ENCODE assay signal across 9 cellular contexts in the genomic region with DNA sequence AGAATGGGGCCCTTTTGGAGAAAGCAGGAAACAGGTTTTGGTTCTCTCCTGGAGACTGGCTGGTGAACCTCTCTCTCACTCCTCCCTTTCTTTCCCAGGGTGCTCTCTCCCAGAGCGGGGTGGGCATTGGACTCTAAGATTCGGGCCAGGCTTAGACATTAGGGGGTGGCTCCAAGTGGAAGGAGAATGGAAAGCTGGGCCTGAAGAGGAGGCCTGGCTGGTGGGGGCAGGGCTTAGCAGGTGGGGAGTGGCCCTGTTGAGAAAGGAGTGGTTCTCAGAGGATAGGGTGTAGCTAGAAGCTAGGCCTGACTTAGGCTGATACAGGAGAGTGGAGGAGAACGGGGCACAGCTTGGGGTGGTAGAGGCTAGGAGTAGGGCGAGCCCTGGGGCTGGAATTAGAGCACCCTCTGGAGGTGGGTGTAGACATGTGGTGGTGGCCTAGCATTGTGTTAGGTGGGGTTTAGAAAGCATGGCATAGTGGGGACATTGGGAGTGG. TPM values are rescaled to one million over a fixed set of nuclear protein-coding genes. Genes with fewer than 3 reads are reported as not detected.
DNase-seq lines count a peak whose midpoint lies in the region; ATAC-seq, FAIRE-seq and TF ChIP-seq lines count a peak whose summit lies in the region.
"Had no signal": no experiment of that assay in that cellular context is flagged by ENCODE, and none has a peak within 500 bp of the region (broad histone marks: within the 10 kb centered on the region; RNA-seq: fewer than 3 reads in every experiment).

No MANE protein-coding gene starts in this region.

- H3K4me1 Mint-ChIP-seq in activated CD4-positive, alpha-beta T cell treated with anti-CD3 and anti-CD28 coated beads for 36 hours, result peaks cover 18% of the 10 kb centered on the region
- peaks cover 20 to 56% of the 10 kb centered on the region in 2 donors for H3K4me1 Mint-ChIP-seq in stimulated activated naive B cell treated with anti-CD40 and anti-IgM and Interleukin-4, amounts not matched to agents 10 μg/mL and 1 μg/mL and 100 μg/mL, for 72 hours
- H3K4me1 Mint-ChIP-seq in progenitor cell of endocrine pancreas (ENCODE audit: low read depth), result no peaks in the 10 kb centered on the region

- TF ChIP-seq EP300 in gastroesophageal sphincter (IDR thresholded peaks at IDR 0.05), result no peak

- no peaks in the 10 kb centered on the region for H3K27me3 ChIP-seq in gastroesophageal sphincter

- H3K9me3 Mint-ChIP-seq in activated CD4-positive, alpha-beta T cell treated with anti-CD3 and anti-CD28 coated beads for 36 hours (ENCODE audit: low read depth), result no peaks in the 10 kb centered on the region
- H3K9me3 Mint-ChIP-seq in stimulated activated naive B cell treated with anti-CD40 and anti-IgM and Interleukin-4, amounts not matched to agents 10 μg/mL and 1 μg/mL and 100 μg/mL, for 72 hours, result peaks cover 0 to 7% of the 10 kb centered on the region in 2 donors
- peaks cover 13% of the 10 kb centered on the region for H3K9me3 Mint-ChIP-seq in progenitor cell of endocrine pancreas (ENCODE audit: low read depth)

- DNase-seq in activated CD4-positive, alpha-beta T cell treated with anti-CD3 and anti-CD28 coated beads for 36 hours, result no peak
- DNase-seq in activated CD4-positive, alpha-beta T cell treated with anti-CD3 and anti-CD28 coated beads for 1 hour, result no peak
- peak; percentile 56 for DNase-seq in UCSD-AML1 (lab: John Stamatoyannopoulos, UW; ENCODE audit: unreplicated experiment)
- no peak for DNase-seq in stimulated activated naive B cell treated with anti-CD40 and anti-IgM and Interleukin-4, amounts not matched to agents 10 μg/mL and 1 μg/mL and 100 μg/mL, for 72 hours
- no peak for DNase-seq in HTR-8/SVneo (ENCODE audit: insufficient read length, low spot score)
- DNase-seq in progenitor cell of endocrine pancreas (ENCODE audit: low spot score, unreplicated experiment), result no peak
- DNase-seq: activated gamma-delta T cell treated with Interleukin-2 at 50 U/mL for 16 hours had no signal

- ATAC-seq in activated CD4-positive, alpha-beta T cell treated with anti-CD3 and anti-CD28 coated beads for 36 hours, result peak; percentile 47
- ATAC-seq in gastroesophageal sphincter (peak; percentile 6), HG03565 (IDR thresholded peaks at IDR 0.05; ENCODE audit: unreplicated experiment) (no peak)
- ATAC-seq in stimulated activated naive B cell treated with anti-CD40 and anti-IgM and Interleukin-4, amounts not matched to agents 10 μg/mL and 1 μg/mL and 100 μg/mL, for 72 hours (replicated peaks), result peak; percentile 10 to 21

- peaks cover 0 to 64% of the 10 kb centered on the region in 2 donors for H3K36me3 ChIP-seq in gastroesophageal sphincter

- intact Hi-C loops in activated CD4-positive, alpha-beta T cell treated with anti-CD3 and anti-CD28 coated beads for 36 hours (cut with DNase I, micrococcal nuclease), result loop anchor here in 1 of 2 experiments (10.0 kb wide), 1 partner anchor 603 kb away; a partner anchor contains a TSS

- POLR2A ChIA-PET in activated CD4-positive, alpha-beta T cell treated with anti-CD3 and anti-CD28 coated beads for 36 hours (lab: Charles Lee), result no interaction called here

- no peak for FAIRE-seq in HTR-8/SVneo (lab: Jason Lieb, UNC)

- H3K27me3 Mint-ChIP-seq in activated CD4-positive, alpha-beta T cell treated with anti-CD3 and anti-CD28 coated beads for 36 hours, result no peaks in the 10 kb centered on the region
- H3K27me3 Mint-ChIP-seq in stimulated activated naive B cell treated with anti-CD40 and anti-IgM and Interleukin-4, amounts not matched to agents 10 μg/mL and 1 μg/mL and 100 μg/mL, for 72 hours, result no peaks in the 10 kb centered on the region
- H3K27me3 Mint-ChIP-seq in progenitor cell of endocrine pancreas, result peaks cover 10% of the 10 kb centered on the region

- H3K4me3 ChIP-seq in gastroesophageal sphincter, result no peak overlapping the region

- no peak overlapping the region for H3K4me3 Mint-ChIP-seq in activated CD4-positive, alpha-beta T cell treated with anti-CD3 and anti-CD28 coated beads for 36 hours
- no peak overlapping the region for H3K4me3 Mint-ChIP-seq in stimulated activated naive B cell treated with anti-CD40 and anti-IgM and Interleukin-4, amounts not matched to agents 10 μg/mL and 1 μg/mL and 100 μg/mL, for 72 hours
- H3K4me3 Mint-ChIP-seq in progenitor cell of endocrine pancreas (ENCODE audit: low read depth), result no peak overlapping the region

- CTCF ChIA-PET in activated CD4-positive, alpha-beta T cell treated with anti-CD3 and anti-CD28 coated beads for 36 hours (lab: Charles Lee), result interaction anchor here (0.7 kb wide), 1 partner anchor 16 kb away, joined by 3 read pairs; no protein-coding TSS in a partner anchor

- no peaks in the 10 kb centered on the region for H3K9me3 ChIP-seq in gastroesophageal sphincter

- H3K36me3 Mint-ChIP-seq in activated CD4-positive, alpha-beta T cell treated with anti-CD3 and anti-CD28 coated beads for 36 hours (ENCODE audit: low read depth), result peaks cover 57% of the 10 kb centered on the region
- peaks cover 39 to 44% of the 10 kb centered on the region in 2 donors for H3K36me3 Mint-ChIP-seq in stimulated activated naive B cell treated with anti-CD40 and anti-IgM and Interleukin-4, amounts not matched to agents 10 μg/mL and 1 μg/mL and 100 μg/mL, for 72 hours
- H3K36me3 Mint-ChIP-seq in progenitor cell of endocrine pancreas (ENCODE audit: insufficient read depth), result peaks cover 35% of the 10 kb centered on the region

- peak overlapping the region in 3 of 4 donors; percentile 30 to 47 (median 41) for H3K27ac ChIP-seq in gastroesophageal sphincter

- TF ChIP-seq CTCF in gastroesophageal sphincter (IDR thresholded peaks at IDR 0.05) (peak in 1 of 4 experiments; percentile 19), progenitor cell of endocrine pancreas (IDR thresholded peaks at IDR 0.05; ENCODE audit: unreplicated experiment) (no peak)

- H3K27ac Mint-ChIP-seq in activated CD4-positive, alpha-beta T cell treated with anti-CD3 and anti-CD28 coated beads for 36 hours, result no peak overlapping the region
- H3K27ac Mint-ChIP-seq in stimulated activated naive B cell treated with anti-CD40 and anti-IgM and Interleukin-4, amounts not matched to agents 10 μg/mL and 1 μg/mL and 100 μg/mL, for 72 hours, result no peak overlapping the region
- no peak overlapping the region for H3K27ac Mint-ChIP-seq in progenitor cell of endocrine pancreas

- WGBS in gastroesophageal sphincter (ENCODE audit: low coverage in 1 of 2), 2 donors, result 50% methylated on average over 1 of the region's 4 CpGs; no CpG with 5 or more reads in 1 of the 2 donors

- no peak for TF ChIP-seq POLR2A in gastroesophageal sphincter (IDR thresholded peaks at IDR 0.05)

- H3K4me1 ChIP-seq in gastroesophageal sphincter, result peaks cover 0 to 28% (median 3%) of the 10 kb centered on the region in 3 donors

RNA-seq across cellular contexts. Expression of a gene that starts 5.7 kb away (rescaled TPM):
- 100 to 1,000 TPM; 174 to 202 TPM for total RNA-seq in activated CD4-positive, alpha-beta T cell treated with anti-CD3 and anti-CD28 coated beads for 36 hours
- total RNA-seq in gastroesophageal sphincter, result 10 to 100 TPM; 57.9 to 78.7 (median 67.9) TPM
- 3.9 and 6.3 TPM in 2 replicates for total RNA-seq in progenitor cell of endocrine pancreas

RNA-seq across cellular contexts. Expression of a gene that starts 8.8 kb away (rescaled TPM):
- 10 to 100 TPM; 22.3 to 23.0 TPM for total RNA-seq in activated CD4-positive, alpha-beta T cell treated with anti-CD3 and anti-CD28 coated beads for 36 hours
- total RNA-seq in gastroesophageal sphincter (10 to 100 TPM in 2 of 4 donors, 1 to 10 TPM in 2; 6.2 to 15.9 (median 9.6) TPM), progenitor cell of endocrine pancreas (6.2 and 8.8 TPM in 2 replicates)

RNA-seq across cellular contexts. Expression of a gene that starts 14.8 kb away (rescaled TPM):
- total RNA-seq in activated CD4-positive, alpha-beta T cell treated with anti-CD3 and anti-CD28 coated beads for 36 hours, result 1 to 10 TPM in 1 of 2 experiments, under 1 TPM in 1; 0.49 to 1.3 TPM
- 1 to 10 TPM in 3 of 4 donors, under 1 TPM in 1; 0.69 to 4.6 (median 3.1) TPM for total RNA-seq in gastroesophageal sphincter
- 3.1 and 5.0 TPM in 2 replicates for total RNA-seq in progenitor cell of endocrine pancreas

RNA-seq across cellular contexts. Expression of a gene that starts 22.6 kb away (rescaled TPM):
- total RNA-seq in activated CD4-positive, alpha-beta T cell treated with anti-CD3 and anti-CD28 coated beads for 36 hours, result 1 to 10 TPM; 7.2 to 8.5 TPM
- total RNA-seq in gastroesophageal sphincter (10 to 100 TPM in 1 of 4 donors, 1 to 10 TPM in 3; 2.9 to 10.5 (median 5.4) TPM), progenitor cell of endocrine pancreas (10.1 and 11.4 TPM in 2 replicates)

RNA-seq across cellular contexts. Expression of a gene that starts 53.9 kb away (rescaled TPM):
- 10 to 100 TPM; 17.8 to 21.2 TPM for total RNA-seq in activated CD4-positive, alpha-beta T cell treated with anti-CD3 and anti-CD28 coated beads for 36 hours
- 10 to 100 TPM; 28.2 to 34.1 (median 31.5) TPM for total RNA-seq in gastroesophageal sphincter
- 15.6 and 16.5 TPM in 2 replicates for total RNA-seq in progenitor cell of endocrine pancreas
